8 cellular contexts compared by ENCODE assay signal in genomic region chr11:123111465-123111864, GRCh38. TPM values are rescaled to one million over a fixed set of nuclear protein-coding genes. Genes with fewer than 3 reads are reported as not detected.
DNase-seq lines count a peak whose midpoint lies in the region; ATAC-seq and TF ChIP-seq lines count a peak whose summit lies in the region.

No MANE protein-coding gene starts in this region.

- DNase-seq in A673 (ENCODE audit: low spot score) (peak; percentile 83), NCI-H2107 (lab: John Stamatoyannopoulos, UW) (peak; percentile 16), left ventricle myocardium inferior (no peak), sciatic nerve (ENCODE audit: low spot score) (no peak)
- no peak for DNase-seq in activated CD8-positive, alpha-beta T cell treated with anti-CD3 and anti-CD28 coated beads, Interleukin-2, amount 10 ng/mL, durations not matched to agents 7 days and 5 days

- H3K4me3 ChIP-seq in A673 (ENCODE audit: low read depth, low read length, poor library complexity, severe bottlenecking) (no peak overlapping the region), left ventricle myocardium inferior (no peak overlapping the region)

- H3K4me3 Mint-ChIP-seq in activated CD8-positive, alpha-beta T cell treated with anti-CD3 and anti-CD28 coated beads, Interleukin-2, amount 10 ng/mL, durations not matched to agents 7 days and 5 days = no peak overlapping the region

- H3K36me3 ChIP-seq in A673 (ENCODE audit: insufficient read depth, low read length, poor library complexity, severe bottlenecking) = peaks cover 4% of the 10 kb centered on the region
- H3K36me3 ChIP-seq in left ventricle myocardium inferior = no peaks in the 10 kb centered on the region

- intact Hi-C loops in A673 (cut with micrococcal nuclease; ENCODE audit: unreplicated experiment) (loop anchor here (1.0 kb wide), 1 partner anchor 136 kb away; no protein-coding TSS in a partner anchor), left ventricle myocardium inferior (cut with micrococcal nuclease) (loop anchor here (2.0 kb wide), 1 partner anchor 135 kb away; no protein-coding TSS in a partner anchor), sciatic nerve (cut with DNase I) (loop anchor here (5.0 kb wide), 1 partner anchor 136 kb away; no protein-coding TSS in a partner anchor)

- TF ChIP-seq CTCF in A673 (conservative IDR thresholded peaks at IDR 0.05; ENCODE audit: low read depth, low read length) (peak; percentile 92), GM12873 (IDR thresholded peaks at IDR 0.05; ENCODE audit: insufficient read depth, low read depth, low read length, missing control alignments) (peak; percentile 57), left ventricle myocardium inferior (IDR thresholded peaks at IDR 0.05; ENCODE audit: borderline replicate concordance) (peak; percentile 85)

- BruUV-seq in A673 (replicated peaks; lab: Mats Ljungman, UMichigan) = no TSS peak

- peaks cover 13% of the 10 kb centered on the region for H3K27me3 Mint-ChIP-seq in activated CD8-positive, alpha-beta T cell treated with anti-CD3 and anti-CD28 coated beads, Interleukin-2, amount 10 ng/mL, durations not matched to agents 7 days and 5 days (ENCODE audit: low read depth)

- no peaks in the 10 kb centered on the region for H3K36me3 Mint-ChIP-seq in activated CD8-positive, alpha-beta T cell treated with anti-CD3 and anti-CD28 coated beads, Interleukin-2, amount 10 ng/mL, durations not matched to agents 7 days and 5 days (ENCODE audit: low read depth)

- peaks cover 6% of the 10 kb centered on the region for H3K9me3 ChIP-seq in A673 (ENCODE audit: low read depth, low read length, poor library complexity, severe bottlenecking)
- H3K9me3 ChIP-seq in left ventricle myocardium inferior (replicated peaks) = peaks cover 15% of the 10 kb centered on the region

- POLR2A ChIA-PET in A673 (lab: Charles Lee; ENCODE audit: low non-redundant PET) = no interaction called here
- POLR2A ChIA-PET in activated CD8-positive, alpha-beta T cell treated with anti-CD3 and anti-CD28 coated beads, Interleukin-2, amount 10 ng/mL, durations not matched to agents 7 days and 5 days (lab: Charles Lee) = no interaction called here

- H3K27ac ChIP-seq in A673 (ENCODE audit: low read depth, low read length, poor library complexity, severe bottlenecking) = no peak overlapping the region
- peak overlapping the region; percentile 51 for H3K27ac ChIP-seq in left ventricle myocardium inferior (replicated peaks)

- H3K4me1 ChIP-seq in A673 (ENCODE audit: insufficient read depth, low read length, poor library complexity, severe bottlenecking) = peaks cover 15% of the 10 kb centered on the region
- peaks cover 9% of the 10 kb centered on the region for H3K4me1 ChIP-seq in left ventricle myocardium inferior

- H3K4me1 Mint-ChIP-seq in activated CD8-positive, alpha-beta T cell treated with anti-CD3 and anti-CD28 coated beads, Interleukin-2, amount 10 ng/mL, durations not matched to agents 7 days and 5 days (ENCODE audit: low read depth) = peaks cover 4% of the 10 kb centered on the region

- CTCF ChIA-PET in A673 (lab: Charles Lee) = interaction anchor here (0.7 to 6.9 kb wide), 6 partner anchors 8 to 151 kb away, joined by 3 to 61 read pairs (median 4); no protein-coding TSS in a partner anchor
- CTCF ChIA-PET in activated CD8-positive, alpha-beta T cell treated with anti-CD3 and anti-CD28 coated beads, Interleukin-2, amount 10 ng/mL, durations not matched to agents 7 days and 5 days (lab: Charles Lee) = interaction anchor here (0.6 to 15.1 kb wide), 31 partner anchors 9 to 296 kb away, joined by 3 to 279 read pairs (median 4); no protein-coding TSS in a partner anchor

- no peaks in the 10 kb centered on the region for H3K27me3 ChIP-seq in A673 (replicated peaks; ENCODE audit: insufficient read depth, low read depth, low read length, poor library complexity)
- H3K27me3 ChIP-seq in left ventricle myocardium inferior (ENCODE audit: low read depth) = peaks cover 8% of the 10 kb centered on the region

- H3K9me3 Mint-ChIP-seq in activated CD8-positive, alpha-beta T cell treated with anti-CD3 and anti-CD28 coated beads, Interleukin-2, amount 10 ng/mL, durations not matched to agents 7 days and 5 days (ENCODE audit: insufficient read depth) = no peaks in the 10 kb centered on the region

- H3K27ac Mint-ChIP-seq in activated CD8-positive, alpha-beta T cell treated with anti-CD3 and anti-CD28 coated beads, Interleukin-2, amount 10 ng/mL, durations not matched to agents 7 days and 5 days = no peak overlapping the region

- peak; percentile 73 for ATAC-seq in activated CD8-positive, alpha-beta T cell treated with anti-CD3 and anti-CD28 coated beads, Interleukin-2, amount 10 ng/mL, durations not matched to agents 7 days and 5 days
- ATAC-seq in sciatic nerve = peak; percentile 74
- no peak for ATAC-seq in GM21723 (IDR thresholded peaks at IDR 0.05; ENCODE audit: unreplicated experiment)
- ATAC-seq in HG02759 (IDR thresholded peaks at IDR 0.05; ENCODE audit: unreplicated experiment) = no peak

RNA-seq across cellular contexts. Expression of gene HSPA8, which starts 49.5 kb away (rescaled TPM):
- total RNA-seq in A673 (2021) = 2,297 and 3,307 TPM in 2 replicates
- 1,000 to 10,000 TPM; 2,408 to 2,413 TPM for total RNA-seq in activated CD8-positive, alpha-beta T cell treated with anti-CD3 and anti-CD28 coated beads, Interleukin-2, amount 10 ng/mL, durations not matched to agents 7 days and 5 days
- 1,405 TPM for total RNA-seq in left ventricle myocardium inferior
- 565 TPM for total RNA-seq in sciatic nerve

Comparison
In these comparisons a context has a peak if more than half of its experiments do, and no peak if none do; other contexts are left out.
1. DNase-seq: peak in A673 (single experiment) and NCI-H2107 (single experiment); none in activated CD8-positive, alpha-beta T cell treated with anti-CD3 and anti-CD28 coated beads, Interleukin-2, amount 10 ng/mL, durations not matched to agents 7 days and 5 days (single experiment), left ventricle myocardium inferior (single experiment) and sciatic nerve (single experiment).
2. ATAC-seq: peak in activated CD8-positive, alpha-beta T cell treated with anti-CD3 and anti-CD28 coated beads, Interleukin-2, amount 10 ng/mL, durations not matched to agents 7 days and 5 days (single experiment) and sciatic nerve (single experiment); none in GM21723 (single experiment) and HG02759 (single experiment).
3. Peak in every context shown above with its lines, with median percentiles within 50 percentile points of each other: CTCF ChIP-seq.